In genomic region chr2:168961450-168962229, GRCh38 we compare ENCODE assay signal across 8 cellular contexts.
A peak's percentile ranks its signal among the peaks of the same experiment; 100 is the strongest.
DNase-seq lines count a peak whose midpoint lies in the region; ATAC-seq, FAIRE-seq and TF ChIP-seq lines count a peak whose summit lies in the region.

No MANE protein-coding gene starts in this region.

- no peak overlapping the region for H3K4me3 ChIP-seq in Karpas-422 (ENCODE audit: low read length)
- H3K4me3 ChIP-seq in keratinocyte (ENCODE audit: control insufficient read depth in 2 of 3, extremely low read depth in 1 of 3, insufficient read depth in 2 of 3, low read depth in 1 of 3, low read length in 3 of 3): no peak overlapping the region

- dilution Hi-C loops in keratinocyte (cut with MboI; ENCODE audit: extremely low pct_ligation_motif_present, low sequenced_read_pairs): no loop called here

- H4K20me1 ChIP-seq in Karpas-422 (ENCODE audit: insufficient read depth, low read depth, low read length) (no peaks in the 10 kb centered on the region), keratinocyte (ENCODE audit: control insufficient read depth, extremely low read depth, insufficient read depth, low read length) (no peaks in the 10 kb centered on the region)

- no peaks in the 10 kb centered on the region for H3K36me3 Mint-ChIP-seq in MCF 10A (ENCODE audit: insufficient read depth, unreplicated experiment)

- DNase-seq in stimulated activated CD8-positive, alpha-beta memory T cell treated with anti-CD3 and anti-CD28 coated beads, Interleukin-12 subunit alpha, Interleukin-12 subunit beta, amount 100 ng/mL, for 1 hour (ENCODE audit: low read depth): peak; percentile 22
- DNase-seq in stimulated activated CD8-positive, alpha-beta memory T cell treated with anti-CD3 and anti-CD28 coated beads, Interleukin-4, amount 100 ng/mL, for 48 hours: no peak
- peak; percentile 89 for DNase-seq in Karpas-422
- DNase-seq in RKO (ENCODE audit: low spot score): peak; percentile 84
- DNase-seq in MCF 10A (ENCODE audit: unreplicated experiment): peak; percentile 86
- peak; percentile 44 for DNase-seq in keratinocyte (ENCODE audit: low read depth, low spot score)
- DNase-seq in stromal cell of bone marrow (ENCODE audit: low read depth): peak; percentile 68

- H3K27me3 Mint-ChIP-seq in MCF 10A (ENCODE audit: insufficient read depth, unreplicated experiment): no peaks in the 10 kb centered on the region

- H3K27ac ChIP-seq in Karpas-422 (ENCODE audit: low read length) (no peak overlapping the region), keratinocyte (ENCODE audit: control insufficient read depth, insufficient read depth, low read length) (no peak overlapping the region)

- intact Hi-C loops in MCF 10A (cut with micrococcal nuclease): loop anchor here (1.0 to 5.0 kb wide), 6 partner anchors 148 to 436 kb away; no protein-coding TSS in a partner anchor

- no peaks in the 10 kb centered on the region for H3K27me3 ChIP-seq in Karpas-422 (ENCODE audit: low read length)
- H3K27me3 ChIP-seq in keratinocyte (ENCODE audit: control insufficient read depth, extremely low read depth, insufficient read depth, low read length): no peaks in the 10 kb centered on the region

- no peak overlapping the region for H3K9ac ChIP-seq in Karpas-422 (ENCODE audit: low read length)
- H3K9ac ChIP-seq in keratinocyte (ENCODE audit: control insufficient read depth, extremely low read depth, insufficient read depth, low read length): no peak overlapping the region

- H3K79me2 ChIP-seq in Karpas-422 (ENCODE audit: low read length): no peaks in the 10 kb centered on the region
- no peaks in the 10 kb centered on the region for H3K79me2 ChIP-seq in keratinocyte (ENCODE audit: control insufficient read depth, insufficient read depth, low read length)

- H3K4me1 ChIP-seq in Karpas-422 (ENCODE audit: low read length) (no peaks in the 10 kb centered on the region), keratinocyte (ENCODE audit: control insufficient read depth, extremely low read depth, insufficient read depth, low read length) (peaks cover 12% of the 10 kb centered on the region)

- FAIRE-seq in keratinocyte (lab: Jason Lieb, UNC): peak; percentile 76

- no peak overlapping the region for H3K27ac Mint-ChIP-seq in MCF 10A (ENCODE audit: low read depth, unreplicated experiment)

- POLR2A ChIA-PET in MCF 10A (lab: Yijun Ruan, JAX): interaction anchor here (1.0 to 1.1 kb wide), 2 partner anchors 138 to 166 kb away, joined by 3 read pairs; no protein-coding TSS in a partner anchor

- TF ChIP-seq CTCF in MCF 10A (IDR thresholded peaks at IDR 0.05; ENCODE audit: unreplicated experiment) (peak; percentile 84), keratinocyte (optimal IDR thresholded peaks at IDR 0.05 in 1 of 3, IDR thresholded peaks at IDR 0.05 in 1 of 3, conservative IDR thresholded peaks at IDR 0.05 in 1 of 3; ENCODE audit: extremely low read depth in 1 of 3, insufficient read depth in 2 of 3, low read length in 3 of 3) (peak; percentile 59 to 75 (median 66))

- H3K9me2 ChIP-seq in Karpas-422 (replicated peaks; ENCODE audit: insufficient read depth, low read length): no peaks in the 10 kb centered on the region

- peaks cover 7% of the 10 kb centered on the region for H3K9me3 Mint-ChIP-seq in MCF 10A (ENCODE audit: unreplicated experiment)

- peak; percentile 97 for ATAC-seq in GM21786 (IDR thresholded peaks at IDR 0.05; ENCODE audit: unreplicated experiment)

- no peaks in the 10 kb centered on the region for H3K9me1 ChIP-seq in keratinocyte (ENCODE audit: control insufficient read depth, extremely low read depth, insufficient read depth, low read length)

- no TSS peak for BruUV-seq in MCF 10A (replicated peaks; lab: Mats Ljungman, UMichigan)

- H3K9me3 ChIP-seq in Karpas-422 (ENCODE audit: low read length) (no peaks in the 10 kb centered on the region), keratinocyte (ENCODE audit: control insufficient read depth, low read depth, low read length) (no peaks in the 10 kb centered on the region)

- peaks cover 9% of the 10 kb centered on the region for H3K4me1 Mint-ChIP-seq in MCF 10A (ENCODE audit: insufficient read depth, unreplicated experiment)

- H3K4me2 ChIP-seq in Karpas-422 (ENCODE audit: low read depth, low read length, poor library complexity, severe bottlenecking) (no peak overlapping the region), keratinocyte (ENCODE audit: control insufficient read depth, extremely low read depth, insufficient read depth, low read depth, low read length) (no peak overlapping the region)

- no peaks in the 10 kb centered on the region for H3K36me3 ChIP-seq in Karpas-422 (ENCODE audit: insufficient read depth, low read length)
- H3K36me3 ChIP-seq in keratinocyte (ENCODE audit: control insufficient read depth in 2 of 2, extremely low read depth in 1 of 2, insufficient read depth in 2 of 2, low read length in 2 of 2): no peaks in the 10 kb centered on the region

- no peak overlapping the region for H2AFZ ChIP-seq in Karpas-422 (ENCODE audit: low read length)
- H2AFZ ChIP-seq in keratinocyte (ENCODE audit: control insufficient read depth, low read length): no peak overlapping the region

- CTCF ChIA-PET in MCF 10A (lab: Yijun Ruan, JAX): interaction anchor here (0.6 to 4.6 kb wide), 37 partner anchors 9 to 438 kb away, joined by 3 to 47 read pairs (median 4); no protein-coding TSS in a partner anchor

- no peak overlapping the region for H3K4me3 Mint-ChIP-seq in MCF 10A (ENCODE audit: unreplicated experiment)
